8 cellular contexts compared by ENCODE assay signal in genomic region chr15:40439461-40440299, GRCh38. TPM values are rescaled to one million over a fixed set of nuclear protein-coding genes. Genes with fewer than 3 reads are reported as not detected.
A peak's percentile ranks its signal among the peaks of the same experiment; 100 is the strongest.
DNase-seq lines count a peak whose midpoint lies in the region; ATAC-seq lines count a peak whose summit lies in the region.

No MANE protein-coding gene starts in this region.

- CTCF ChIA-PET in activated CD4-positive, alpha-beta T cell treated with anti-CD3 and anti-CD28 coated beads, Interleukin-2, amount 10 ng/mL, durations not matched to agents 7 days and 5 days (lab: Charles Lee) = interaction anchor here (0.6 to 4.8 kb wide), 12 partner anchors 8 to 335 kb away, joined by 3 to 28 read pairs (median 3); partner anchors contain the start of gene INAFM2

- H3K36me3 ChIP-seq in aorta (ENCODE audit: control insufficient read depth in 1 of 2, insufficient read depth in 2 of 2, low read length in 1 of 2) = no peaks in the 10 kb centered on the region

- H3K9me3 Mint-ChIP-seq in activated CD4-positive, alpha-beta T cell treated with anti-CD3 and anti-CD28 coated beads, Interleukin-2, amount 10 ng/mL, durations not matched to agents 7 days and 5 days = no peaks in the 10 kb centered on the region
- peaks cover 0 to 1% (median 0%) of the 10 kb centered on the region in 7 donors for H3K9me3 Mint-ChIP-seq in naive B cell

- no peak overlapping the region for H3K27ac ChIP-seq in aorta (ENCODE audit: low read depth in 1 of 2, low read length in 2 of 2)

- peak overlapping the region; percentile 31 to 91 for H3K4me3 ChIP-seq in aorta (ENCODE audit: low read length in 2 of 2)

- in situ Hi-C loops in Caki2 (cut with HindIII; ENCODE audit: low pct_unique_long_range_greater_than_20kb, low sequenced_read_pairs) = no loop called here

- peaks cover 57% of the 10 kb centered on the region for H3K27me3 Mint-ChIP-seq in activated CD4-positive, alpha-beta T cell treated with anti-CD3 and anti-CD28 coated beads, Interleukin-2, amount 10 ng/mL, durations not matched to agents 7 days and 5 days
- H3K27me3 Mint-ChIP-seq in naive B cell = peaks cover 22 to 52% (median 37%) of the 10 kb centered on the region in 3 donors

- no peaks in the 10 kb centered on the region for H3K27me3 ChIP-seq in aorta (ENCODE audit: control insufficient read depth in 1 of 2, insufficient read depth in 2 of 2, low read length in 1 of 2)

- no peaks in the 10 kb centered on the region for H3K9me3 ChIP-seq in aorta (ENCODE audit: control insufficient read depth, low read length)

- intact Hi-C loops in aorta (cut with DNase I) = loop anchor here in 1 of 2 donors (5.0 to 10.0 kb wide), 2 partner anchors 68 to 125 kb away; partner anchors contain the start of genes CCDC32 and RPUSD2

- H3K4me3 Mint-ChIP-seq in activated CD4-positive, alpha-beta T cell treated with anti-CD3 and anti-CD28 coated beads, Interleukin-2, amount 10 ng/mL, durations not matched to agents 7 days and 5 days = peak overlapping the region; percentile 87
- H3K4me3 Mint-ChIP-seq in naive B cell = peak overlapping the region; percentile 85 to 95 (median 90)

- peak; percentile 16 for DNase-seq in Caki2 (ENCODE audit: low read depth)
- DNase-seq in HUDEP-2 (lab: John Stamatoyannopoulos, UW; ENCODE audit: unreplicated experiment in 76 of 76) = peak in 55 of 76 experiments; percentile 9 to 71 (median 43)
- DNase-seq in activated CD4-positive, alpha-beta T cell treated with anti-CD3 and anti-CD28 coated beads, Interleukin-2, amount 10 ng/mL, durations not matched to agents 7 days and 5 days = no peak
- DNase-seq in naive B cell = peak; percentile 26
- no peak for DNase-seq in aorta
- DNase-seq in GM19240 (ENCODE audit: insufficient read length, low spot score) = no peak

- POLR2A ChIA-PET in activated CD4-positive, alpha-beta T cell treated with anti-CD3 and anti-CD28 coated beads, Interleukin-2, amount 10 ng/mL, durations not matched to agents 7 days and 5 days (lab: Charles Lee) = interaction anchor here (0.6 kb wide), 1 partner anchor 128 kb away, joined by 4 read pairs; no protein-coding TSS in a partner anchor

- peaks cover 0 to 2% of the 10 kb centered on the region in 2 donors for H3K4me1 ChIP-seq in aorta (ENCODE audit: control insufficient read depth in 1 of 2, insufficient read depth in 2 of 2, low read length in 2 of 2)

- H3K27ac Mint-ChIP-seq in activated CD4-positive, alpha-beta T cell treated with anti-CD3 and anti-CD28 coated beads, Interleukin-2, amount 10 ng/mL, durations not matched to agents 7 days and 5 days = peak overlapping the region; percentile 83
- H3K27ac Mint-ChIP-seq in naive B cell = peak overlapping the region in 5 of 6 donors; percentile 31 to 90 (median 68)

- WGBS in aorta, 2 donors = 4 to 8% methylated on average over 26 to 28 of the region's 28 CpGs

- peaks cover 13% of the 10 kb centered on the region for H3K36me3 Mint-ChIP-seq in activated CD4-positive, alpha-beta T cell treated with anti-CD3 and anti-CD28 coated beads, Interleukin-2, amount 10 ng/mL, durations not matched to agents 7 days and 5 days (ENCODE audit: low read depth)
- no peaks in the 10 kb centered on the region for H3K36me3 Mint-ChIP-seq in naive B cell

- peaks cover 47% of the 10 kb centered on the region for H3K4me1 Mint-ChIP-seq in activated CD4-positive, alpha-beta T cell treated with anti-CD3 and anti-CD28 coated beads, Interleukin-2, amount 10 ng/mL, durations not matched to agents 7 days and 5 days
- H3K4me1 Mint-ChIP-seq in naive B cell = peaks cover 56 to 64% (median 63%) of the 10 kb centered on the region in 3 donors

- ATAC-seq in esophagus mucosa (peak; percentile 17), naive B cell (ENCODE audit: low read depth in 2 of 2) (no peak), aorta (ENCODE audit: low FRiP score) (peak; percentile 30), HG02798 (IDR thresholded peaks at IDR 0.05; ENCODE audit: poor library complexity, unreplicated experiment) (no peak)

RNA-seq across cellular contexts. Expression of gene BAHD1, which starts 1.1 kb away (rescaled TPM):
- 4.6 and 5.0 TPM in 2 replicates for total RNA-seq in Caki2 (2014; rRNA removed; shearing (Covaris generic); ENCODE audit: low replicate concordance)
- 10 to 100 TPM; 28.7 to 30.8 TPM for total RNA-seq in activated CD4-positive, alpha-beta T cell treated with anti-CD3 and anti-CD28 coated beads, Interleukin-2, amount 10 ng/mL, durations not matched to agents 7 days and 5 days
- 7.0 TPM for total RNA-seq in esophagus mucosa
- polyA plus RNA-seq in naive B cell (ENCODE audit: low read depth in 6 of 6) = 1 to 10 TPM in 5 of 6 donors, under 1 TPM in 1; 0.37 to 3.0 (median 1.9) TPM
- total RNA-seq in aorta = 10 to 100 TPM; 17.5 to 21.2 TPM
- polyA plus RNA-seq in aorta = 1 to 10 TPM; 4.8 to 9.4 TPM

RNA-seq across cellular contexts. Expression of gene CHST14, which starts 31.1 kb away (rescaled TPM):
- total RNA-seq in Caki2 (2014; rRNA removed; shearing (Covaris generic); ENCODE audit: low replicate concordance) = 17.3 and 20.0 TPM in 2 replicates
- 10 to 100 TPM; 14.3 to 14.6 TPM for total RNA-seq in activated CD4-positive, alpha-beta T cell treated with anti-CD3 and anti-CD28 coated beads, Interleukin-2, amount 10 ng/mL, durations not matched to agents 7 days and 5 days
- 4.0 TPM for total RNA-seq in esophagus mucosa
- polyA plus RNA-seq in naive B cell (ENCODE audit: low read depth in 6 of 6) = 1 to 10 TPM; 1.4 to 3.2 (median 2.2) TPM
- total RNA-seq in aorta = 10 to 100 TPM; 14.0 to 21.4 TPM
- polyA plus RNA-seq in aorta = 10 to 100 TPM in 1 of 2 donors, 1 to 10 TPM in 1; 2.8 to 15.6 TPM

RNA-seq across cellular contexts. Expression of gene IVD, which starts 34.1 kb away (rescaled TPM):
- 50.4 and 79.9 TPM in 2 replicates for total RNA-seq in Caki2 (2014; rRNA removed; shearing (Covaris generic); ENCODE audit: low replicate concordance)
- total RNA-seq in activated CD4-positive, alpha-beta T cell treated with anti-CD3 and anti-CD28 coated beads, Interleukin-2, amount 10 ng/mL, durations not matched to agents 7 days and 5 days = 10 to 100 TPM; 38.4 to 47.1 TPM
- total RNA-seq in esophagus mucosa (14.7 TPM), aorta (10 to 100 TPM; 41.7 to 63.0 TPM)
- polyA plus RNA-seq in naive B cell (ENCODE audit: low read depth in 6 of 6) (10 to 100 TPM; 15.6 to 36.3 (median 22.2) TPM), aorta (10 to 100 TPM; 16.4 to 48.4 TPM)

RNA-seq across cellular contexts. Expression of gene KNSTRN, which starts 57.2 kb away (rescaled TPM):
- 54.8 and 65.1 TPM in 2 replicates for total RNA-seq in Caki2 (2014; rRNA removed; shearing (Covaris generic); ENCODE audit: low replicate concordance)
- total RNA-seq in activated CD4-positive, alpha-beta T cell treated with anti-CD3 and anti-CD28 coated beads, Interleukin-2, amount 10 ng/mL, durations not matched to agents 7 days and 5 days = 10 to 100 TPM; 57.5 to 63.3 TPM
- total RNA-seq in esophagus mucosa (13.8 TPM), aorta (1 to 10 TPM; 3.1 to 6.6 TPM)
- polyA plus RNA-seq in naive B cell (ENCODE audit: low read depth in 6 of 6) (1 to 10 TPM; 2.8 to 6.4 (median 3.6) TPM), aorta (1 to 10 TPM; 4.1 to 7.6 TPM)

Comparison
In these comparisons a context has a peak if more than half of its experiments do, and no peak if none do; other contexts are left out.
1. DNase-seq: peak in Caki2 (single experiment), HUDEP-2 (55 of 76) and naive B cell (single experiment); none in activated CD4-positive, alpha-beta T cell treated with anti-CD3 and anti-CD28 coated beads, Interleukin-2, amount 10 ng/mL, durations not matched to agents 7 days and 5 days (single experiment), aorta (0 of 2) and GM19240 (single experiment).
2. ATAC-seq: peak in esophagus mucosa (single experiment) and aorta (single experiment); none in naive B cell (0 of 2) and HG02798 (single experiment).